Comparison of ENCODE assay signal across 30 cellular contexts in the genomic region with DNA sequence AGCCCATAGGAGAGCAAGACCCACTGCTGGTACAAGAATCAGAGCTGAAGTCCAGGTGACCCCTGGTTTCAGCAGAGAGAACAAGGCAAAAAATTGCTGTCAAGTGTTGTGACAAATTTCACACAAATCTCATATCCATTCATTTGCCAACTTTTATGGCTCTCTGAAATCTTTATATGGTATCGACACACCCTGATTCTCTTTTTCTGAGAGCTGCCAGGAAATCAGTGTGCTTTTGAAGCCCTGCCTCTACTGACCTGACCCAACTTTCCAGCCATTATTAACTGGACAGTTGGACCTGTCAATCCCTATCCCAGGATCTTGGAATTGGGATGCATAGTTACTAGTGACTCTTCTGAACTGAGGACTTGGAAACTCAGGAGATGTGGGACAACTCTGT.
"Had no signal": no experiment of that assay in that cellular context is flagged by ENCODE, and none has a peak within 500 bp of the region (broad histone marks: within the 10 kb centered on the region; RNA-seq: fewer than 3 reads in every experiment).

No MANE protein-coding gene starts in this region.

- H3K9me3 ChIP-seq: ascending aorta, breast epithelium had no signal

- H3K27ac ChIP-seq: ascending aorta, brain microvascular endothelial cell, breast epithelium, VCaP had no signal

- H3K4me1 ChIP-seq: breast epithelium had no signal

- ATAC-seq: activated CD8-positive, alpha-beta T cell treated with anti-CD3 and anti-CD28 coated beads for 36 hours; activated naive CD8-positive, alpha-beta T cell treated with anti-CD3 and anti-CD28 coated beads, Interleukin-2, amount 50 U/mL, for 24 hours; activated T-cell treated with anti-CD3 and anti-CD28 coated beads, Interleukin-2, amount 50 U/mL, for 4 hours; activated T-cell treated with anti-CD3 and anti-CD28 coated beads, Interleukin-2, amount 50 U/mL, for 72 hours; activated T-helper 17 cell treated with anti-CD3 and anti-CD28 coated beads, Interleukin-2, amount 50 U/mL, for 72 hours had no signal

- H3K4me3 ChIP-seq: ascending aorta, breast epithelium had no signal

- DNase-seq: activated B cell treated with CpG ODN at 0.5 μM for 24 hours; activated CD4-positive, alpha-beta memory T cell treated with anti-CD3 and anti-CD28 coated beads for 36 hours; activated CD4-positive, alpha-beta T cell treated with anti-CD3 and anti-CD28 coated beads for 4 hours; activated CD4-positive, alpha-beta T cell treated with anti-CD3 and anti-CD28 coated beads, Interleukin-2, amount 10 ng/mL, durations not matched to agents 24 days and 14 days; activated CD4-positive, alpha-beta T cell treated with anti-CD3 and anti-CD28 coated beads, Interleukin-2, amount 50 U/mL, for 1 hour; activated CD4-positive, alpha-beta T cell treated with anti-CD3 and anti-CD28 coated beads, Interleukin-2, amount 50 U/mL, for 4 hours; activated CD4-positive, CD25-positive, alpha-beta regulatory T cell treated with anti-CD3 and anti-CD28 coated beads, Interleukin-2, amount 50 U/mL, for 72 hours; activated CD8-positive, alpha-beta memory T cell treated with anti-CD3 and anti-CD28 coated beads, Interleukin-2, amount 50 U/mL, for 4 hours; activated CD8-positive, alpha-beta T cell treated with anti-CD3 and anti-CD28 coated beads for 36 hours; activated gamma-delta T cell; activated naive CD4-positive, alpha-beta T cell treated with anti-CD3 and anti-CD28 coated beads, Interleukin-2, amount 10 ng/mL, durations not matched to agents 7 days and 5 days; activated naive CD4-positive, alpha-beta T cell treated with Interleukin-2 at 50 U/mL for 16 hours; activated naive CD8-positive, alpha-beta T cell treated with anti-CD3 and anti-CD28 coated beads, Interleukin-2, amount 10 ng/mL, durations not matched to agents 7 days and 5 days; activated naive CD8-positive, alpha-beta T cell treated with anti-CD3 and anti-CD28 coated beads, Interleukin-2, amount 50 U/mL, for 24 hours; activated T-cell treated with anti-CD3 and anti-CD28 coated beads for 4 hours; activated T-cell treated with anti-CD3 and anti-CD28 coated beads, Interleukin-2, amount 50 U/mL, for 1 hour; activated T-cell treated with anti-CD3 and anti-CD28 coated beads, Interleukin-2, amount 50 U/mL, for 4 hours; activated T-cell treated with anti-CD3 and anti-CD28 coated beads, Interleukin-2, amount 50 U/mL, for 72 hours; amygdala; anterior cingulate cortex; brain microvascular endothelial cell; central memory CD4-positive, alpha-beta T cell; SW 1271; T-helper 1 cell; T-helper 2 cell; T-helper 9 cell had no signal

- H3K27me3 ChIP-seq: ascending aorta, brain microvascular endothelial cell, breast epithelium had no signal

- H3K36me3 ChIP-seq: ascending aorta, brain microvascular endothelial cell, breast epithelium had no signal
